19 cellular contexts compared by ENCODE assay signal in the genomic region with DNA sequence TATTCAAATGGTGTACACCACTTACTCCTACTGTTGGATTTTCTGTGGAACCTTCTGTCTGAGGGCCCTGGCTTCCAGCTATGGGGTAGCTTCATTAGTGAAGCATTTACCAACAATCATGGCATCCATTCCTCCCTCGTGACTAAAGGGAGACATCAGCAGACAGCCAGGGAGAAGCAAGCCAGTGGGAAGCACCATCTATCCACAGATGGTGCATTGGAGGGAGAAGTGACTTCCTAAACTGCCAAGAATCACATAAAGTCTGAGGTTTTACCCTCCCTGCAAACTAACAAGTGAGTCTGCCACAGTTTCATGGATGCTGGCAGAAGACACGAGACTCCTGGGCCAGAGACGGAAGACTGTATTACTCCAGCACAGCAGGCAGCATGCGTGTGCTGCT. TPM values are rescaled to one million over a fixed set of nuclear protein-coding genes. Genes with fewer than 3 reads are reported as not detected.
DNase-seq lines count a peak whose midpoint lies in the region; ATAC-seq and TF ChIP-seq lines count a peak whose summit lies in the region.
"Had no signal": no experiment of that assay in that cellular context is flagged by ENCODE, and none has a peak within 500 bp of the region (broad histone marks: within the 10 kb centered on the region; RNA-seq: fewer than 3 reads in every experiment).

No MANE protein-coding gene starts in this region.

- H4K20me1 ChIP-seq in GM23248 (ENCODE audit: insufficient read depth) = no peaks in the 10 kb centered on the region
- H4K20me1 ChIP-seq in hepatocyte (ENCODE audit: insufficient read depth, poor library complexity, severe bottlenecking) = no peaks in the 10 kb centered on the region

- WGBS in GM23248 (ENCODE audit: low coverage in 1 of 2, low lambda C conversion rate in 2 of 2, missing lambda C conversion rate in 2 of 2), 2 experiments = 32 to 34% methylated on average over 4 of the region's 4 CpGs
- WGBS in hepatocyte (ENCODE audit: low lambda C conversion rate, missing lambda C conversion rate) = 86% methylated on average over 4 of the region's 4 CpGs
- WGBS in transverse colon (ENCODE audit: low coverage in 1 of 2), 2 donors = 84% methylated on average over 4 of the region's 4 CpGs; no CpG with 5 or more reads in 1 of the 2 donors
- 50 to 92% (median 84%) methylated on average over 1 to 4 of the region's 4 CpGs for WGBS in spleen, 5 donors

- H3K4me3 ChIP-seq in GM23248 = no peak overlapping the region
- no peak overlapping the region for H3K4me3 ChIP-seq in RWPE2 (ENCODE audit: severe bottlenecking)
- H3K4me3 ChIP-seq in hepatocyte = no peak overlapping the region
- no peak overlapping the region for H3K4me3 ChIP-seq in transverse colon
- no peak overlapping the region for H3K4me3 ChIP-seq in spleen
- no peak overlapping the region for H3K4me3 ChIP-seq in ascending aorta
- H3K4me3 ChIP-seq: K562 had no signal

- H3K9me2 ChIP-seq in GM23248 (ENCODE audit: insufficient read depth) (no peaks in the 10 kb centered on the region), hepatocyte (replicated peaks; ENCODE audit: insufficient read depth) (no peaks in the 10 kb centered on the region)

- no peak overlapping the region for H3K9ac ChIP-seq in GM23248

- H3K79me2 ChIP-seq in GM23248 (ENCODE audit: insufficient read depth) = no peaks in the 10 kb centered on the region
- no peaks in the 10 kb centered on the region for H3K79me2 ChIP-seq in hepatocyte

- in situ Hi-C loops in GM23248 (cut with MboI) (loop anchor here (25.0 kb wide), 1 partner anchor 165 kb away; no protein-coding TSS in a partner anchor), transverse colon (cut with MboI; ENCODE audit: low pct_ligation_motif_present in 1 of 4, low pct_unique_long_range_greater_than_20kb in 1 of 4, low sequenced_read_pairs in 3 of 4) (loop anchor here in 3 of 4 donors (25.0 kb wide), 4 partner anchors 165 to 490 kb away; no protein-coding TSS in a partner anchor)

- H2AFZ ChIP-seq in GM23248 = no peak overlapping the region
- H2AFZ ChIP-seq in hepatocyte = no peak overlapping the region

- H3K4me1 ChIP-seq in GM23248 (ENCODE audit: insufficient read depth) = peaks cover 9% of the 10 kb centered on the region
- H3K4me1 ChIP-seq in RWPE2 (ENCODE audit: insufficient read depth, poor library complexity, severe bottlenecking) = peaks cover 14% of the 10 kb centered on the region
- H3K4me1 ChIP-seq in hepatocyte (ENCODE audit: insufficient read depth) = peaks cover 30% of the 10 kb centered on the region
- H3K4me1 ChIP-seq in transverse colon = peaks cover 12 to 42% (median 29%) of the 10 kb centered on the region in 4 donors
- H3K4me1 ChIP-seq in spleen = peaks cover 0 to 25% (median 6%) of the 10 kb centered on the region in 6 donors
- peaks cover under 1 to 13% of the 10 kb centered on the region in 2 donors for H3K4me1 ChIP-seq in ascending aorta

- H3K27ac ChIP-seq in GM23248 (no peak overlapping the region), RWPE2 (ENCODE audit: poor library complexity, severe bottlenecking) (peak overlapping the region; percentile 10), hepatocyte (peak overlapping the region; percentile 93), transverse colon (peak overlapping the region; percentile 36 to 72 (median 66)), spleen (no peak overlapping the region), ascending aorta (no peak overlapping the region)

- H3K36me3 ChIP-seq in GM23248 (ENCODE audit: low read depth) (no peaks in the 10 kb centered on the region), RWPE2 (ENCODE audit: low read depth) (no peaks in the 10 kb centered on the region), hepatocyte (replicated peaks; ENCODE audit: insufficient read depth, low read depth) (no peaks in the 10 kb centered on the region), transverse colon (no peaks in the 10 kb centered on the region), spleen (no peaks in the 10 kb centered on the region), ascending aorta (no peaks in the 10 kb centered on the region)

- TF ChIP-seq EP300 in transverse colon (IDR thresholded peaks at IDR 0.05; ENCODE audit: low read depth) = no peak

- DNase-seq in GM23248 (peak; percentile 16), RWPE2 (ENCODE audit: low spot score) (no peak), hepatocyte (ENCODE audit: low spot score) (no peak), transverse colon (no peak), spleen (no peak), ascending aorta (ENCODE audit: low spot score in 2 of 2) (no peak), NCI-H526 (lab: John Stamatoyannopoulos, UW) (no peak)
- DNase-seq: Calu3; CD4-positive, alpha-beta T cell; DMS53; GOT3; MV-4-11; NCI-H1694 treated with DMSO at 0.1 percent for 48 hours; NCI-H2227 treated with DMSO at 0.1 percent for 48 hours; NCI-H510A treated with DMSO at 0.1 percent for 48 hours; SW 1271 had no signal

- H3K4me2 ChIP-seq in GM23248 (ENCODE audit: unreplicated experiment) = no peak overlapping the region
- no peak overlapping the region for H3K4me2 ChIP-seq in hepatocyte

- H3K27me3 ChIP-seq in GM23248 (replicated peaks; ENCODE audit: insufficient read depth) (no peaks in the 10 kb centered on the region), RWPE2 (ENCODE audit: insufficient read depth, poor library complexity, severe bottlenecking) (no peaks in the 10 kb centered on the region), hepatocyte (no peaks in the 10 kb centered on the region), transverse colon (no peaks in the 10 kb centered on the region), spleen (replicated peaks in 1 of 7) (peaks cover 0 to 4% (median 0%) of the 10 kb centered on the region in 7 donors), ascending aorta (no peaks in the 10 kb centered on the region)

- TF ChIP-seq POLR2A in transverse colon (IDR thresholded peaks at IDR 0.05) = no peak
- TF ChIP-seq POLR2A in spleen (IDR thresholded peaks at IDR 0.05) = no peak

- TF ChIP-seq CTCF in RWPE2 (IDR thresholded peaks at IDR 0.05; ENCODE audit: poor library complexity, severe bottlenecking) (no peak), hepatocyte (IDR thresholded peaks at IDR 0.05; ENCODE audit: poor library complexity) (no peak), transverse colon (IDR thresholded peaks at IDR 0.05) (no peak), spleen (IDR thresholded peaks at IDR 0.05 in 8 of 11, conservative IDR thresholded peaks at IDR 0.05 in 3 of 11) (no peak), ascending aorta (IDR thresholded peaks at IDR 0.05) (no peak)

- intact Hi-C loops in transverse colon (cut with DNase I; ENCODE audit: low total_unique reads) (no loop called here), spleen (cut with DNase I; ENCODE audit: low total_unique reads) (no loop called here), ascending aorta (cut with DNase I) (no loop called here)

- ATAC-seq in RWPE2 (ENCODE audit: low read depth) = no peak
- ATAC-seq: HCT116, K562 had no signal

- H3F3A ChIP-seq in GM23248 (ENCODE audit: insufficient read depth) = peaks cover 10% of the 10 kb centered on the region

- no peaks in the 10 kb centered on the region for H3K9me3 ChIP-seq in GM23248 (ENCODE audit: low read depth)
- no peaks in the 10 kb centered on the region for H3K9me3 ChIP-seq in RWPE2 (ENCODE audit: severe bottlenecking)
- H3K9me3 ChIP-seq in hepatocyte (ENCODE audit: low read depth) = no peaks in the 10 kb centered on the region
- H3K9me3 ChIP-seq in transverse colon = no peaks in the 10 kb centered on the region
- H3K9me3 ChIP-seq in spleen = no peaks in the 10 kb centered on the region
- H3K9me3 ChIP-seq in ascending aorta = no peaks in the 10 kb centered on the region

RNA-seq across cellular contexts. Expression of a gene that starts 31.4 kb away (rescaled TPM):
- not detected in 2 replicates for total RNA-seq in GM23248 (2014; rRNA removed; shearing (Covaris generic))
- polyA plus RNA-seq in GM23248 (2016; fragmentation: Nextera tagmentation; extraction: Ambion mirVana) (not detected in 2 replicates), hepatocyte (0.15 TPM in 1 of 2 replicates, not detected in the other), spleen (under 1 TPM in 2 of 3 donors, not detected in 1; 0.02 to 0.03 TPM)
- total RNA-seq in hepatocyte (0.16 and 0.47 TPM in 2 replicates), transverse colon (1 to 10 TPM in 1 of 4 donors, under 1 TPM in 2, not detected in 1; 0.16 to 3.2 (median 0.68) TPM), spleen (under 1 TPM in 5 of 7 donors, not detected in 2; 0.09 to 0.85 (median 0.28) TPM), ascending aorta (not detected)
- total RNA-seq: Calu3, K562, SK-MEL-5 had no signal
- polyA plus RNA-seq: K562 had no signal

Comparison
In these comparisons a context has a peak if more than half of its experiments do, and no peak if none do; other contexts are left out.
1. H3K27ac ChIP-seq: peak in RWPE2 (single experiment), hepatocyte (single experiment) and transverse colon (4 of 4); none in GM23248 (single experiment), spleen (0 of 8) and ascending aorta (0 of 2).